Comparison of ENCODE assay signal across 9 cellular contexts in the genomic region with DNA sequence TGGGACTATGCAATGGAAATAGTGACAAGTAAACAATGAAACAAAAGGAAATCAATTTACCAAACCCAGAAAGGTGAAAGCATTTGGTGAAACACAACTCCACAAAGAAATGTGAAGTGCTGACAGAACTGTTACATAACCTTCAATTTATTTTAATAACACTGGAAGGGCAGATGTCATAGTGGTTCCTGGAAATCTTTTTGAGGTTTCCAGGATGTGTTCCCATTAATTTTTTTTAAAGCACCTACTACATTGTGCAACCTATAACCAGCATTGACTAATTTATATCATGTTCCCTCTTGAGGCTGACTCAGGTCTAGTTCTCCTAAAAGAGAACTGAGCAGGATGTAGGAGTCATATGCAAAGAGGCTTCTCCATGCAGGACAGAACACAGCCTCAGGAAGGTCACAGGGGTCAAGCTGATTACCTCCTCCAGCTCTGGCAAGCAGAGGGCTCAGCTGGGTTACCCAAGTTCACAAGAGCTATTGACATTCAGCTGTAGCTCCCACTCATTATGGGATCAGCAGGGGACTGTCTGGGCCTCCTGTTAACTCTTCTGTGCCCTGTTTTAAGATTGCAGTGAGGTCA.
DNase-seq lines count a peak whose midpoint lies in the region; ATAC-seq and TF ChIP-seq lines count a peak whose summit lies in the region.
"Had no signal": no experiment of that assay in that cellular context is flagged by ENCODE, and none has a peak within 500 bp of the region (broad histone marks: within the 10 kb centered on the region; RNA-seq: fewer than 3 reads in every experiment).

No MANE protein-coding gene starts in this region.

- H3K36me3 ChIP-seq in gastrocnemius medialis, result no peaks in the 10 kb centered on the region

- no peaks in the 10 kb centered on the region for H3K9me3 ChIP-seq in gastrocnemius medialis

- no peak for TF ChIP-seq POLR2A in gastrocnemius medialis (IDR thresholded peaks at IDR 0.05)

- peak overlapping the region in 2 of 4 donors; percentile 24 to 56 for H3K27ac ChIP-seq in gastrocnemius medialis
- H3K27ac ChIP-seq: 22Rv1 had no signal

- in situ Hi-C loops in gastrocnemius medialis (cut with MboI; ENCODE audit: low sequenced_read_pairs in 4 of 4), result no loop called here

- intact Hi-C loops in gastrocnemius medialis (cut with DNase I; ENCODE audit: low total_unique reads), result no loop called here

- TF ChIP-seq CTCF in fibroblast of mammary gland (conservative IDR thresholded peaks at IDR 0.05; ENCODE audit: control insufficient read depth, insufficient read depth, low read depth, low read length) (peak; percentile 4), gastrocnemius medialis (IDR thresholded peaks at IDR 0.05 in 4 of 5, conservative IDR thresholded peaks at IDR 0.05 in 1 of 5) (no peak)

- no peaks in the 10 kb centered on the region for H3K27me3 ChIP-seq in gastrocnemius medialis

- H3K4me1 ChIP-seq in gastrocnemius medialis, result peaks cover 0 to 20% of the 10 kb centered on the region in 2 donors

- no peak overlapping the region for H3K4me3 ChIP-seq in fibroblast of mammary gland (ENCODE audit: control insufficient read depth, low read depth, low read length)
- no peak overlapping the region for H3K4me3 ChIP-seq in gastrocnemius medialis

- peak; percentile 98 to 100 for ATAC-seq in gastrocnemius medialis

- DNase-seq in DMS 273 (lab: John Stamatoyannopoulos, UW; ENCODE audit: unreplicated experiment) (peak; percentile 33), DMS 273 treated with DMSO at 0.1 percent for 48 hours (lab: John Stamatoyannopoulos, UW) (no peak), NOMO-1 treated with DMSO at 0.1 percent for 48 hours (lab: John Stamatoyannopoulos, UW; ENCODE audit: unreplicated experiment) (peak; percentile 72), fibroblast of mammary gland (ENCODE audit: low read depth) (peak; percentile 99), gastrocnemius medialis (peak; percentile 32 to 78), DMS79 treated with DMSO at 0.1 percent for 48 hours (lab: John Stamatoyannopoulos, UW) (no peak), superior temporal gyrus (ENCODE audit: extremely low spot score) (no peak)
- no peak for DNase-seq in stimulated activated naive CD4-positive, alpha-beta T cell (lab: John Stamatoyannopoulos, UW)

Comparison
In these comparisons a context has a peak if more than half of its experiments do, and no peak if none do; other contexts are left out.
1. DNase-seq: peak in DMS 273 (single experiment), NOMO-1 treated with DMSO at 0.1 percent for 48 hours (single experiment), fibroblast of mammary gland (single experiment) and gastrocnemius medialis (2 of 2); none in DMS 273 treated with DMSO at 0.1 percent for 48 hours (single experiment), DMS79 treated with DMSO at 0.1 percent for 48 hours (single experiment), stimulated activated naive CD4-positive, alpha-beta T cell (0 of 6) and superior temporal gyrus (single experiment).